In the genomic region with DNA sequence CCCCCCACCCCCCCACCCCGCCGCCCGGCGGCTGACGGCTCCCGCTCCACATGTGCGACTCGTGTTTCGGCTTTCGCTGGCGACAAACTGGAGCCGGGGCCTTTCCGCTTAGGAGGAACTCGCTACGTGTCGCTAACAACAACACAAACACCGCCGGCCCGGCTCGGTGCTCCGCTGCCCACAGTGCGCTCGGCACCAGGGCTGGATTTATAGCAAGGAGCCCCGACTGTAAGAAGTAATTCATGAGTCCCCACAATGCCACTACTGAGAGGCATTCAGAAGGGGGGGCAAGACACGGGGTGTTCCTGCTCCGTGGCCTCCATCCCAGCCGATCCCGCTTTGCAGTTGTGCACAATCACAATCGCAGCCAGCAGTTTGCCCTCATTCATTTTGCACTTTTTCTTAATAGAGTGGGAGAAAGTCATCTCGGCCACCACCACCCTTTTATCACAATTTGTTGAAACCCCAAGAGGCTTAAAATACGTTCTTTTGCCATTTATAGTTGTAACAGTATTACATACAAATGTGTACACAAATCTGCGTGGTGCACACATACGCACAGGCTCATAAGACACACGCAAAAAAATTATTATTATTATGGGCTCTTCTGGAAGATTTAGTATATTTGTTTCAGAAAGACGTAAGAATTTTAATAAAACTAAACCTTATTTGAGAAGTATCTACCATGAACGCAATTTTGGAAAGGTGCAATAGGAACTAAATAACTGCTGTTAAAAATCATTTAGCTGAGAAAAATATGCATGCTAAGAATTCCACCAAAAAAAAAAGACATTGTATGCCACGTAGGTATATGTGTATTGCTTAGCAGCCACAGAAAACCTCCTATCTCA, we compare ENCODE assay signal across 8 cellular contexts. TPM values are rescaled to one million over a fixed set of nuclear protein-coding genes. Genes with fewer than 3 reads are reported as not detected.
A peak's percentile ranks its signal among the peaks of the same experiment; 100 is the strongest.
DNase-seq lines count a peak whose midpoint lies in the region; ATAC-seq and TF ChIP-seq lines count a peak whose summit lies in the region.

No MANE protein-coding gene starts in this region.

- no peak for TF ChIP-seq CTCF in IMR-90 (conservative IDR thresholded peaks at IDR 0.05; ENCODE audit: low read depth, low read length)

- no peak; the same call in 1 of the 2 replicates for ATAC-seq in IMR-90 (ENCODE audit: low read depth)

- H2AFZ ChIP-seq in IMR-90 (replicated peaks; ENCODE audit: low read length, poor library complexity): peak overlapping the region; percentile 83

- peaks cover 80 to 98% (median 95%) of the 10 kb centered on the region in 10 experiments for H3K4me1 ChIP-seq in BLaER1 treated with 17β-estradiol and CSF1 and Interleukin-3, amounts not matched to agents 10 nM and 100 nM
- peaks cover 4% of the 10 kb centered on the region for H3K4me1 ChIP-seq in IMR-90 (ENCODE audit: control insufficient read depth, insufficient read depth, low read length)
- peaks cover 33% of the 10 kb centered on the region for H3K4me1 ChIP-seq in ectodermal cell (ENCODE audit: control insufficient read depth, insufficient read depth, low read length)
- H3K4me1 ChIP-seq in mesendoderm (ENCODE audit: control insufficient read depth, low read depth, low read length): peaks cover 6% of the 10 kb centered on the region

- H2BK15ac ChIP-seq in IMR-90 (ENCODE audit: low read depth, low read length) (no peak overlapping the region), mesendoderm (replicated peaks; ENCODE audit: low read depth) (no peak overlapping the region)

- DNase-seq in IMR-90 (no peak), mesendoderm (peak; percentile 73), ureter (ENCODE audit: low spot score) (peak; percentile 59), AG08396 (ENCODE audit: low spot score) (no peak), NCI-H1105 treated with DMSO at 0.1 percent for 48 hours (lab: John Stamatoyannopoulos, UW) (no peak), RPMI8226 (no peak)

- peak overlapping the region; percentile 72 to 86 (median 81) for H3K9ac ChIP-seq in BLaER1 treated with 17β-estradiol and CSF1 and Interleukin-3, amounts not matched to agents 10 nM and 100 nM
- peak overlapping the region; percentile 29; the same call in 1 of the 2 replicates for H3K9ac ChIP-seq in IMR-90 (ENCODE audit: low read depth, low read length)
- peak overlapping the region; percentile 0 for H3K9ac ChIP-seq in mesendoderm (ENCODE audit: low read length)

- H4K20me1 ChIP-seq in BLaER1 treated with 17β-estradiol and CSF1 and Interleukin-3, amounts not matched to agents 10 nM and 100 nM: peaks cover 0 to 98% (median 71%) of the 10 kb centered on the region in 11 experiments; a peak in 13 of 22 replicates
- no peaks in the 10 kb centered on the region for H4K20me1 ChIP-seq in IMR-90 (ENCODE audit: insufficient read depth, low read length)

- H3K56ac ChIP-seq in IMR-90 (ENCODE audit: extremely low read depth, insufficient read depth, low read length): no peak overlapping the region
- peak overlapping the region; percentile 28 for H3K56ac ChIP-seq in mesendoderm (ENCODE audit: low read length)

- no peak overlapping the region for H2AK9ac ChIP-seq in IMR-90 (replicated peaks; ENCODE audit: low read depth, low read length, poor library complexity)

- no peaks in the 10 kb centered on the region for H3K27me3 ChIP-seq in BLaER1 treated with 17β-estradiol and CSF1 and Interleukin-3, amounts not matched to agents 10 nM and 100 nM
- H3K27me3 ChIP-seq in IMR-90 (ENCODE audit: control insufficient read depth, insufficient read depth, low read length) (no peaks in the 10 kb centered on the region), ectodermal cell (ENCODE audit: control insufficient read depth, insufficient read depth, low read length, poor library complexity, severe bottlenecking) (peaks cover 17% of the 10 kb centered on the region), mesendoderm (ENCODE audit: insufficient read depth, low read length, poor library complexity) (peaks cover 29% of the 10 kb centered on the region)

- H3K79me1 ChIP-seq in IMR-90 (ENCODE audit: low read depth in 1 of 2, low read length in 2 of 2) (no peaks in the 10 kb centered on the region; a peak in 1 of 4 replicates), mesendoderm (ENCODE audit: low read length) (no peaks in the 10 kb centered on the region)

- intact Hi-C loops in IMR-90 (cut with micrococcal nuclease): no loop called here

- no peak overlapping the region for H2BK20ac ChIP-seq in IMR-90 (ENCODE audit: low read depth, low read length)

- 0 out of 2 replicates have a peak overlapping the region, but pooled peaks have one; percentile 17 for H3K23ac ChIP-seq in IMR-90 (ENCODE audit: low read depth, low read length)
- H3K23ac ChIP-seq in mesendoderm (ENCODE audit: low read length): no peak overlapping the region

- H4K8ac ChIP-seq in IMR-90 (ENCODE audit: low read depth in 2 of 2, low read length in 2 of 2) (peak overlapping the region; percentile 18 to 64; a peak in 3 of 4 replicates), mesendoderm (ENCODE audit: low read depth, low read length) (no peak overlapping the region)

- H4K5ac ChIP-seq in IMR-90 (ENCODE audit: low read depth, low read length) (no peak overlapping the region), mesendoderm (ENCODE audit: low read length) (no peak overlapping the region)

- H3K4me3 ChIP-seq in BLaER1 treated with 17β-estradiol and CSF1 and Interleukin-3, amounts not matched to agents 10 nM and 100 nM: peak overlapping the region; percentile 10 to 71 (median 54); a peak in 18 of 20 replicates
- peak overlapping the region; percentile 33; the same call in 1 of the 2 replicates for H3K4me3 ChIP-seq in IMR-90 (ENCODE audit: insufficient read depth, low read depth, low read length)
- peak overlapping the region; percentile 34 for H3K4me3 ChIP-seq in ectodermal cell (ENCODE audit: insufficient read depth, low read depth, low read length)
- H3K4me3 ChIP-seq in mesendoderm (ENCODE audit: low read length): no peak overlapping the region

- H2BK120ac ChIP-seq in IMR-90 (ENCODE audit: low read depth, low read length) (peak overlapping the region; percentile 35; the same call in 1 of the 2 replicates), mesendoderm (ENCODE audit: low read depth, low read length) (no peak overlapping the region)

- POLR2A ChIA-PET in IMR-90 (lab: Charles Lee; ENCODE audit: unreplicated experiment): no interaction called here

- dilution Hi-C loops in IMR-90 (cut with HindIII; ENCODE audit: low sequenced_read_pairs, unreplicated experiment): no loop called here

- H3K79me2 ChIP-seq in mesendoderm (ENCODE audit: control insufficient read depth, insufficient read depth, low read length): no peaks in the 10 kb centered on the region

- H3K36me3 ChIP-seq in BLaER1 treated with 17β-estradiol and CSF1 and Interleukin-3, amounts not matched to agents 10 nM and 100 nM: peaks cover 0 to 95% (median 57%) of the 10 kb centered on the region in 11 experiments; a peak in 15 of 22 replicates
- H3K36me3 ChIP-seq in IMR-90 (ENCODE audit: control insufficient read depth, insufficient read depth, low read length) (no peaks in the 10 kb centered on the region), ectodermal cell (ENCODE audit: control insufficient read depth, insufficient read depth, low read length) (no peaks in the 10 kb centered on the region), mesendoderm (ENCODE audit: control insufficient read depth, insufficient read depth, low read length) (no peaks in the 10 kb centered on the region)

- H3K4me2 ChIP-seq in BLaER1 treated with 17β-estradiol and CSF1 and Interleukin-3, amounts not matched to agents 10 nM and 100 nM: peak overlapping the region; percentile 73 to 98 (median 91)
- H3K4me2 ChIP-seq in IMR-90 (ENCODE audit: low read depth, low read length): peak overlapping the region; percentile 53
- H3K4me2 ChIP-seq in mesendoderm (ENCODE audit: low read length): peak overlapping the region; percentile 80

- WGBS in IMR-90 (ENCODE audit: extremely low coverage in 2 of 2, insufficient read length in 1 of 2), 2 experiments: no CpG with 5 or more reads among the region's 37 CpGs
- WGBS in ectodermal cell, 2 experiments: 3 to 7% methylated on average over 26 to 35 of the region's 37 CpGs
- no CpG with 5 or more reads among the region's 37 CpGs for WGBS in mesendoderm (ENCODE audit: extremely low coverage, insufficient coverage, low lambda C conversion rate)

- CTCF ChIA-PET in IMR-90 (lab: Yijun Ruan, JAX): no interaction called here

- no peak for TF ChIP-seq POLR2A in IMR-90 (IDR thresholded peaks at IDR 0.05; ENCODE audit: low read depth, low read length)

- H3K18ac ChIP-seq in IMR-90 (ENCODE audit: low read depth, low read length) (no peak overlapping the region), mesendoderm (ENCODE audit: low read length) (peak overlapping the region; percentile 20)

- H3K9me3 ChIP-seq in BLaER1 treated with 17β-estradiol and CSF1 and Interleukin-3, amounts not matched to agents 10 nM and 100 nM (replicated peaks in 1 of 11): no peaks in the 10 kb centered on the region
- H3K9me3 ChIP-seq in IMR-90 (ENCODE audit: control insufficient read depth, insufficient read depth, low read length): no peaks in the 10 kb centered on the region
- H3K9me3 ChIP-seq in ectodermal cell (ENCODE audit: control insufficient read depth, low read length): no peaks in the 10 kb centered on the region

- H3K27ac ChIP-seq in BLaER1 treated with 17β-estradiol and CSF1 and Interleukin-3, amounts not matched to agents 10 nM and 100 nM: peak overlapping the region; percentile 69 to 93 (median 84)
- no peak overlapping the region for H3K27ac ChIP-seq in IMR-90 (ENCODE audit: insufficient read depth, low read length)
- H3K27ac ChIP-seq in ectodermal cell (ENCODE audit: insufficient read depth, low read depth, low read length, poor library complexity, severe bottlenecking): peak overlapping the region; percentile 51
- H3K27ac ChIP-seq in mesendoderm (ENCODE audit: low read depth, low read length): no peak overlapping the region

- H2AK5ac ChIP-seq in IMR-90 (ENCODE audit: low read depth, low read length) (no peak overlapping the region), mesendoderm (ENCODE audit: low read length) (no peak overlapping the region)

- no peaks in the 10 kb centered on the region for H3K9me1 ChIP-seq in IMR-90 (ENCODE audit: insufficient read depth, low read length)

- H2BK5ac ChIP-seq in IMR-90 (ENCODE audit: low read depth, low read length, poor library complexity, severe bottlenecking) (no peak overlapping the region), mesendoderm (ENCODE audit: low read length) (no peak overlapping the region)

- in situ Hi-C loops in IMR-90 (cut with MboI; ENCODE audit: low sequenced_read_pairs): no loop called here

- no TSS peak for BruUV-seq in IMR-90 (replicated peaks; lab: Mats Ljungman, UMichigan)

- no peak for TF ChIP-seq RAD21 in IMR-90 (IDR thresholded peaks at IDR 0.05; ENCODE audit: low read length)

- 0 out of 2 replicates have a peak overlapping the region, but pooled peaks have one; percentile 13 for H3K14ac ChIP-seq in IMR-90 (replicated peaks; ENCODE audit: low read depth, low read length)

- H3K4ac ChIP-seq in IMR-90 (ENCODE audit: low read depth, low read length) (peak overlapping the region; percentile 7; the same call in 1 of the 2 replicates), mesendoderm (ENCODE audit: low read depth, low read length) (no peak overlapping the region)

- H4K91ac ChIP-seq in IMR-90 (ENCODE audit: insufficient read depth, low read depth, low read length): no peak overlapping the region

RNA-seq across cellular contexts. Expression of a gene that starts 48.1 kb away (rescaled TPM):
- total RNA-seq in IMR-90 (2012; rRNA removed) (0.56 and 0.90 TPM in 2 replicates), ureter (28.6 TPM)
- 0.89 and 1.1 TPM in 2 replicates for polyA plus RNA-seq in IMR-90 (2012; rRNA removed)
- polyA plus RNA-seq in IMR-90 (2012; cell fraction: cytosol; rRNA removed): 0.29 and 0.69 TPM in 2 replicates
- 1.7 TPM in 2 replicates for polyA plus RNA-seq in IMR-90 (2012; cell fraction: nucleus; rRNA removed; ENCODE audit: low replicate concordance)
- polyA plus RNA-seq in ectodermal cell (2013, experiment 1 of 4): 4.9 TPM
- 4.1 TPM for polyA plus RNA-seq in ectodermal cell (2013, experiment 2 of 4)
- polyA plus RNA-seq in ectodermal cell (2013, experiment 3 of 4): 4.2 TPM
- 3.8 TPM for polyA plus RNA-seq in ectodermal cell (2013, experiment 4 of 4)
- polyA plus RNA-seq in mesendoderm (2013, experiment 1 of 2): 0.06 TPM
- polyA plus RNA-seq in mesendoderm (2013, experiment 2 of 2): 0.11 TPM

Comparison
In these comparisons a context has a peak if more than half of its experiments do, and no peak if none do; other contexts are left out.
1. H3K27ac ChIP-seq: peak in BLaER1 treated with 17β-estradiol and CSF1 and Interleukin-3, amounts not matched to agents 10 nM and 100 nM (11 of 11) and ectodermal cell (single experiment); none in IMR-90 (single experiment) and mesendoderm (single experiment).
2. H3K9ac ChIP-seq: peak in every context shown above with its lines; median percentile 81 in BLaER1 treated with 17β-estradiol and CSF1 and Interleukin-3, amounts not matched to agents 10 nM and 100 nM; 29 in IMR-90; 0 in mesendoderm.
3. DNase-seq: peak in mesendoderm (single experiment) and ureter (single experiment); none in IMR-90 (single experiment), AG08396 (single experiment), NCI-H1105 treated with DMSO at 0.1 percent for 48 hours (single experiment) and RPMI8226 (single experiment).
4. RNA of a gene that starts 48.1 kb away (total RNA-seq): 28.6 TPM in ureter (single experiment); 0.56 to 0.90 TPM in IMR-90; every median in the first group is over 10 times any median in the second.
5. Peak in every context shown above with its lines, with median percentiles within 50 percentile points of each other: H3K4me2 ChIP-seq.